Comparison of ENCODE assay signal across 18 cellular contexts in the genomic region with DNA sequence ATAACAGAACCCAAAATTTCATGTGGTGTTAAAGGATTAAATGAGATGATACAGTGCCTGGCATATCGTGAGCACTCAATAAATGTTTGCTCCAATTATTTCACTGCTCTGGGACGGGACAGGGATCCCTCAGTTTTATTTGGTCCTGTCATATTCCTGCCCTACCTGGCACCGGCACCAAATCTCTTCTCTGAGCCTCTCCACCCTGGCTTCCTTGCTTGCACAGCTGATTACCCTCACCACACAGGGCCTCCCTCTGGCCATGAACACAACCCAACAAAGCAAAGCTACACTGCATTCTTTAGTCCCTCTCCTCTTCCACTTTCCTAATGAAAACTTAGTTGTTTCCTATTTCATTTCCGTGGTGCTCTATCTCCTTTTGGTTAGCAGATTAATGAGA. TPM values are rescaled to one million over a fixed set of nuclear protein-coding genes. Genes with fewer than 3 reads are reported as not detected.
DNase-seq lines count a peak whose midpoint lies in the region; ATAC-seq and TF ChIP-seq lines count a peak whose summit lies in the region.
"Had no signal": no experiment of that assay in that cellular context is flagged by ENCODE, and none has a peak within 500 bp of the region (broad histone marks: within the 10 kb centered on the region; RNA-seq: fewer than 3 reads in every experiment).

No MANE protein-coding gene starts in this region.

- no peak for TF ChIP-seq EP300 in sigmoid colon (IDR thresholded peaks at IDR 0.05)

- TF ChIP-seq CTCF in endodermal cell (conservative IDR thresholded peaks at IDR 0.05) (no peak), left ventricle myocardium inferior (IDR thresholded peaks at IDR 0.05; ENCODE audit: borderline replicate concordance) (no peak), gastrocnemius medialis (IDR thresholded peaks at IDR 0.05 in 4 of 5, conservative IDR thresholded peaks at IDR 0.05 in 1 of 5) (no peak), sigmoid colon (IDR thresholded peaks at IDR 0.05) (no peak)

- H3K27ac ChIP-seq in endodermal cell (ENCODE audit: low read depth, low read length): no peak overlapping the region
- H3K27ac ChIP-seq in left ventricle myocardium inferior (replicated peaks): peak overlapping the region; percentile 74
- H3K27ac ChIP-seq in gastrocnemius medialis: peak overlapping the region in 3 of 4 donors; percentile 23 to 80 (median 35)
- H3K27ac ChIP-seq in aorta (ENCODE audit: low read depth in 1 of 2, low read length in 2 of 2): no peak overlapping the region
- H3K27ac ChIP-seq in sigmoid colon: no peak overlapping the region
- H3K27ac ChIP-seq: 22Rv1, A549 had no signal

- in situ Hi-C loops in gastrocnemius medialis (cut with MboI; ENCODE audit: low sequenced_read_pairs in 4 of 4): loop anchor here in 1 of 4 donors (25.0 kb wide), 1 partner anchor 89 kb away; no protein-coding TSS in a partner anchor

- no peak overlapping the region for H3K9ac ChIP-seq in endodermal cell (ENCODE audit: extremely low read depth, low read length, poor library complexity, severe bottlenecking)

- peaks cover 3% of the 10 kb centered on the region for H3K4me1 Mint-ChIP-seq in activated naive CD8-positive, alpha-beta T cell treated with anti-CD3 and anti-CD28 coated beads for 36 hours
- H3K4me1 Mint-ChIP-seq in activated naive CD8-positive, alpha-beta T cell treated with anti-CD3 and anti-CD28 coated beads, Interleukin-2, amount 50 U/mL, for 24 hours: peaks cover 9% of the 10 kb centered on the region
- no peaks in the 10 kb centered on the region for H3K4me1 Mint-ChIP-seq in endodermal cell
- H3K4me1 Mint-ChIP-seq: CD14-positive monocyte, GM23338 had no signal

- H3K9me3 Mint-ChIP-seq in activated naive CD8-positive, alpha-beta T cell treated with anti-CD3 and anti-CD28 coated beads for 36 hours: peaks cover 45% of the 10 kb centered on the region
- H3K9me3 Mint-ChIP-seq in activated naive CD8-positive, alpha-beta T cell treated with anti-CD3 and anti-CD28 coated beads, Interleukin-2, amount 50 U/mL, for 24 hours: peaks cover 48% of the 10 kb centered on the region
- peaks cover 57% of the 10 kb centered on the region for H3K9me3 Mint-ChIP-seq in endodermal cell

- no peak overlapping the region for H3K4me3 Mint-ChIP-seq in activated naive CD8-positive, alpha-beta T cell treated with anti-CD3 and anti-CD28 coated beads for 36 hours
- no peak overlapping the region for H3K4me3 Mint-ChIP-seq in activated naive CD8-positive, alpha-beta T cell treated with anti-CD3 and anti-CD28 coated beads, Interleukin-2, amount 50 U/mL, for 24 hours
- H3K4me3 Mint-ChIP-seq in endodermal cell: no peak overlapping the region
- H3K4me3 Mint-ChIP-seq: CD14-positive monocyte; CD4-positive, alpha-beta memory T cell; GM23338 had no signal

- TF ChIP-seq POLR2A in gastrocnemius medialis (IDR thresholded peaks at IDR 0.05) (no peak), sigmoid colon (IDR thresholded peaks at IDR 0.05) (no peak)

- peaks cover 7% of the 10 kb centered on the region for H3K36me3 ChIP-seq in endodermal cell (ENCODE audit: control insufficient read depth, insufficient read depth, low read length)
- H3K36me3 ChIP-seq in left ventricle myocardium inferior: peaks cover 7% of the 10 kb centered on the region
- H3K36me3 ChIP-seq in gastrocnemius medialis: peaks cover 0 to 8% of the 10 kb centered on the region in 2 donors
- peaks cover 0 to 6% of the 10 kb centered on the region in 2 donors for H3K36me3 ChIP-seq in aorta (ENCODE audit: control insufficient read depth in 1 of 2, insufficient read depth in 2 of 2, low read length in 1 of 2)
- H3K36me3 ChIP-seq in sigmoid colon: no peaks in the 10 kb centered on the region

- no peaks in the 10 kb centered on the region for H3K4me1 ChIP-seq in endodermal cell (ENCODE audit: control insufficient read depth, insufficient read depth, low read length)
- peaks cover 40% of the 10 kb centered on the region for H3K4me1 ChIP-seq in left ventricle myocardium inferior
- peaks cover 8 to 32% of the 10 kb centered on the region in 2 donors for H3K4me1 ChIP-seq in gastrocnemius medialis
- H3K4me1 ChIP-seq in aorta (ENCODE audit: control insufficient read depth in 1 of 2, insufficient read depth in 2 of 2, low read length in 2 of 2): peaks cover 4 to 5% of the 10 kb centered on the region in 2 donors
- H3K4me1 ChIP-seq in sigmoid colon: peaks cover 0 to 6% (median 2%) of the 10 kb centered on the region in 4 donors
- H3K4me1 ChIP-seq: A549 had no signal

- no peaks in the 10 kb centered on the region for H3K27me3 Mint-ChIP-seq in activated naive CD8-positive, alpha-beta T cell treated with anti-CD3 and anti-CD28 coated beads for 36 hours
- H3K27me3 Mint-ChIP-seq in activated naive CD8-positive, alpha-beta T cell treated with anti-CD3 and anti-CD28 coated beads, Interleukin-2, amount 50 U/mL, for 24 hours: no peaks in the 10 kb centered on the region
- no peaks in the 10 kb centered on the region for H3K27me3 Mint-ChIP-seq in endodermal cell (ENCODE audit: insufficient read depth)
- H3K27me3 Mint-ChIP-seq: CD4-positive, alpha-beta memory T cell had no signal

- peaks cover 43% of the 10 kb centered on the region for H3K36me3 Mint-ChIP-seq in activated naive CD8-positive, alpha-beta T cell treated with anti-CD3 and anti-CD28 coated beads for 36 hours
- H3K36me3 Mint-ChIP-seq in activated naive CD8-positive, alpha-beta T cell treated with anti-CD3 and anti-CD28 coated beads, Interleukin-2, amount 50 U/mL, for 24 hours (ENCODE audit: low read depth): peaks cover 30% of the 10 kb centered on the region
- H3K36me3 Mint-ChIP-seq in endodermal cell (ENCODE audit: low read depth): peaks cover 52% of the 10 kb centered on the region

- DNase-seq in activated naive CD8-positive, alpha-beta T cell treated with anti-CD3 and anti-CD28 coated beads for 36 hours: no peak
- DNase-seq in activated naive CD8-positive, alpha-beta T cell treated with anti-CD3 and anti-CD28 coated beads, Interleukin-2, amount 50 U/mL, for 24 hours: no peak
- DNase-seq in endodermal cell (no peak), left ventricle myocardium inferior (no peak), gastrocnemius medialis (no peak), aorta (no peak), sigmoid colon (no peak)
- DNase-seq in activated effector memory CD4-positive, alpha-beta T cell treated with anti-CD3 and anti-CD28 coated beads, Interleukin-2, amount 50 U/mL, for 16 hours: no peak
- DNase-seq: AML-193; CD4-positive, alpha-beta memory T cell; DMS153; DMS79; GDM1; HCEC 1CT had no signal

- peak overlapping the region; percentile 1 for H3K27ac Mint-ChIP-seq in activated naive CD8-positive, alpha-beta T cell treated with anti-CD3 and anti-CD28 coated beads for 36 hours
- H3K27ac Mint-ChIP-seq in activated naive CD8-positive, alpha-beta T cell treated with anti-CD3 and anti-CD28 coated beads, Interleukin-2, amount 50 U/mL, for 24 hours: no peak overlapping the region
- H3K27ac Mint-ChIP-seq in endodermal cell: no peak overlapping the region
- H3K27ac Mint-ChIP-seq: CD14-positive monocyte, GM23338 had no signal

- 93% methylated on average over 3 to 4 of the region's 4 CpGs for WGBS in endodermal cell (ENCODE audit: insufficient coverage in 1 of 2, insufficient read length in 1 of 2), 2 experiments
- 95 to 96% methylated on average over 4 of the region's 4 CpGs for WGBS in aorta, 2 donors
- WGBS in sigmoid colon, 2 donors: 94 to 96% methylated on average over 4 of the region's 4 CpGs

- H3K4me3 ChIP-seq in endodermal cell (ENCODE audit: low read length) (peak overlapping the region; percentile 23), left ventricle myocardium inferior (peak overlapping the region; percentile 23), gastrocnemius medialis (no peak overlapping the region), aorta (ENCODE audit: low read length in 2 of 2) (no peak overlapping the region), sigmoid colon (no peak overlapping the region)
- H3K4me3 ChIP-seq: A549, GM23338 had no signal

- intact Hi-C loops in left ventricle myocardium inferior (cut with micrococcal nuclease) (loop anchor here (10.0 kb wide), 1 partner anchor 77 kb away; no protein-coding TSS in a partner anchor), gastrocnemius medialis (cut with DNase I; ENCODE audit: low total_unique reads) (no loop called here), aorta (cut with DNase I) (no loop called here), sigmoid colon (cut with DNase I) (no loop called here)

- H3K9me3 ChIP-seq in endodermal cell (ENCODE audit: control insufficient read depth, low read length): peaks cover 57% of the 10 kb centered on the region
- H3K9me3 ChIP-seq in left ventricle myocardium inferior (replicated peaks): peaks cover 44% of the 10 kb centered on the region
- peaks cover 0 to 15% (median 6%) of the 10 kb centered on the region in 3 donors for H3K9me3 ChIP-seq in gastrocnemius medialis
- H3K9me3 ChIP-seq in aorta (ENCODE audit: control insufficient read depth, low read length): peaks cover 4% of the 10 kb centered on the region
- H3K9me3 ChIP-seq in sigmoid colon: peaks cover 0 to 15% (median 11%) of the 10 kb centered on the region in 4 donors

- ATAC-seq in activated naive CD8-positive, alpha-beta T cell treated with anti-CD3 and anti-CD28 coated beads, Interleukin-2, amount 50 U/mL, for 24 hours: no peak
- ATAC-seq in gastrocnemius medialis (peak; percentile 25 to 44), aorta (ENCODE audit: low FRiP score) (no peak)
- ATAC-seq: A549, GM23338 had no signal

- H3K27me3 ChIP-seq in endodermal cell (ENCODE audit: control insufficient read depth, insufficient read depth, low read length, poor library complexity, severe bottlenecking) (no peaks in the 10 kb centered on the region), left ventricle myocardium inferior (ENCODE audit: low read depth) (no peaks in the 10 kb centered on the region), gastrocnemius medialis (no peaks in the 10 kb centered on the region), aorta (ENCODE audit: control insufficient read depth in 1 of 2, insufficient read depth in 2 of 2, low read length in 1 of 2) (no peaks in the 10 kb centered on the region), sigmoid colon (no peaks in the 10 kb centered on the region)

RNA-seq across cellular contexts. Expression of a gene that starts 16.4 kb away (rescaled TPM):
- 10 to 100 TPM; 18.4 to 19.5 TPM for total RNA-seq in activated naive CD8-positive, alpha-beta T cell treated with anti-CD3 and anti-CD28 coated beads for 36 hours
- 100 to 1,000 TPM in 1 of 2 donors, 10 to 100 TPM in 1; 82.5 to 107 TPM for total RNA-seq in endodermal cell
- polyA plus RNA-seq in endodermal cell (2013, experiment 1 of 2): 36.4 TPM
- polyA plus RNA-seq in endodermal cell (2013, experiment 2 of 2): 32.1 TPM
- 38.9 TPM for total RNA-seq in left ventricle myocardium inferior
- 10 to 100 TPM; 12.8 to 33.7 (median 19.2) TPM for total RNA-seq in gastrocnemius medialis
- 10 to 100 TPM; 65.9 to 72.3 TPM for total RNA-seq in aorta
- polyA plus RNA-seq in aorta: 100 to 1,000 TPM in 1 of 2 donors, 1 to 10 TPM in 1; 3.3 to 126 TPM
- 10 to 100 TPM; 29.9 to 40.2 (median 33.1) TPM for total RNA-seq in sigmoid colon
- polyA plus RNA-seq in sigmoid colon: 10 to 100 TPM in 1 of 3 donors, 1 to 10 TPM in 2; 2.4 to 12.9 (median 8.4) TPM

Comparison
In these comparisons a context has a peak if more than half of its experiments do, and no peak if none do; other contexts are left out.
1. ATAC-seq: peak in gastrocnemius medialis (2 of 2); none in activated naive CD8-positive, alpha-beta T cell treated with anti-CD3 and anti-CD28 coated beads, Interleukin-2, amount 50 U/mL, for 24 hours (single experiment) and aorta (single experiment).
2. H3K27ac ChIP-seq: peak in left ventricle myocardium inferior (single experiment) and gastrocnemius medialis (3 of 4); none in endodermal cell (single experiment), aorta (0 of 2) and sigmoid colon (0 of 4).
3. H3K4me3 ChIP-seq: peak in endodermal cell (single experiment) and left ventricle myocardium inferior (single experiment); none in gastrocnemius medialis (0 of 4), aorta (0 of 2) and sigmoid colon (0 of 4).